ENCODE assay signal across 27 cellular contexts in genomic region chr1:179264506-179264905, GRCh38.
DNase-seq lines count a peak whose midpoint lies in the region; ATAC-seq and TF ChIP-seq lines count a peak whose summit lies in the region.
"Had no signal": no experiment of that assay in that cellular context is flagged by ENCODE, and none has a peak within 500 bp of the region (broad histone marks: within the 10 kb centered on the region; RNA-seq: fewer than 3 reads in every experiment).

No MANE protein-coding gene starts in this region.

- H3K4me3 ChIP-seq in brain microvascular endothelial cell (ENCODE audit: low read depth, low read length): no peak overlapping the region
- H3K4me3 ChIP-seq: GM12878, SJCRH30 had no signal

- H3K27me3 ChIP-seq in brain microvascular endothelial cell (replicated peaks): no peaks in the 10 kb centered on the region
- H3K27me3 ChIP-seq: SJCRH30 had no signal

- ATAC-seq in HG03469 (IDR thresholded peaks at IDR 0.05; ENCODE audit: unreplicated experiment) (no peak), GM21528 (IDR thresholded peaks at IDR 0.05; ENCODE audit: low FRiP score, unreplicated experiment) (no peak)
- ATAC-seq: GM12878, HepG2, PC-3, SK-N-SH treated with all-trans-retinoic acid at 6 μM for 48 hours had no signal

- no peaks in the 10 kb centered on the region for H3K36me3 ChIP-seq in brain microvascular endothelial cell (replicated peaks)
- H3K36me3 ChIP-seq: SJCRH30 had no signal

- in situ Hi-C loops in brain microvascular endothelial cell (cut with HindIII; ENCODE audit: low pct_ligation_motif_present, low sequenced_read_pairs): no loop called here

- H3K27ac ChIP-seq in brain microvascular endothelial cell: no peak overlapping the region
- H3K27ac ChIP-seq: SJCRH30 had no signal

- peak; percentile 32 for DNase-seq in NCI-H226
- peak; percentile 6 for DNase-seq in brain microvascular endothelial cell
- DNase-seq in left kidney (ENCODE audit: low read depth, low spot score): peak; percentile 7
- DNase-seq in NCI-H1105 treated with DMSO at 0.1 percent for 48 hours (lab: John Stamatoyannopoulos, UW): no peak
- no peak for DNase-seq in HK-2 (ENCODE audit: unreplicated experiment)
- DNase-seq: C1 segment of cervical spinal cord; CD4-positive, alpha-beta memory T cell; COR-L47; EL; GDM1; HCEC 1CT; Karpas-422; NCI-H1092 treated with DMSO at 0.1 percent for 48 hours; NCI-H1436 treated with DMSO at 0.1 percent for 48 hours; NCI-H1930; NCI-H2107; NCI-H446 treated with DMSO at 0.1 percent for 48 hours; NCI-H526; NCI-H82; NK-92 treated with Interleukin-12 subunit alpha and Interleukin-12 subunit beta, amount 100 ng/mL, for 24 hours; PC-3 had no signal

- TF ChIP-seq CTCF in brain microvascular endothelial cell (IDR thresholded peaks at IDR 0.05; ENCODE audit: low read depth, low read length, missing control alignments): no peak

Comparison
In these comparisons a context has a peak if more than half of its experiments do, and no peak if none do; other contexts are left out.
1. DNase-seq: peak in NCI-H226 (single experiment), brain microvascular endothelial cell (single experiment) and left kidney (single experiment); none in NCI-H1105 treated with DMSO at 0.1 percent for 48 hours (single experiment) and HK-2 (single experiment).